ENCODE assay signal across 11 cellular contexts in the genomic region with DNA sequence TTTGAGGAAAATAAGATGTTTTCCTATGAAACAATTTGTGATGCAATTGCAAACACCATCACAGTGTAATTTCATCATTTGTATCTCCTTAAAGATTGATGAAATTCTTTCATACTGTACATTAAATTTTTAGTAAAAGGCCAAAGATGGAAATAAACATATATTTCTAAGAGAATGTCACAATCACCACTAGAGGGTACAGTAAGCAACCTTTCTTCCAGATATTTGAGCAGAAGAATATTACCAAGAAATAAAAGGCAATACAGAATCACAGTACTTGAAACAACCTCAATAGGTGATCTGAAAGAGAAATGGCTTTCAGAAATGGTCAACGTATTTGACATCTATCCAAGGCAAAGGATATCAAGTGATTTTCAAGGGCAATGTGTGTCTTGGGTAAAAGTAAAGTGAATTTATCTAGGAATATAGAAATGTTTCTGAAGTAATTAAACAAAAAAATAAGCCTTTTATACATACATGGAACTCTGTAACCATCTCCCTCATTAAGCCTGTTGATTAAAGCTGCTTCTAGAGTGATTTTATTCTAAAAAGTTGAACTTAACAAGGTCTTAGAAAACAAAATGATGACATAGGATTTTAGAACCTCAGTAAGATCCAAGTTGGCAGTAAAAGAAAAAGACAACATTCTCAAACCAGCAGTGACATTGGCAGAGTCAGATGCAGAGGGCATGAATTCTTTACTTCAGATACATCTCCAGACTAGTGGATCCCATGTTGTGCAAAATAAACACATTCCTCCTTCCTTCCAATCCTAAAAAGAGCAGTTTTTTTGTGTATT.
DNase-seq lines count a peak whose midpoint lies in the region; ATAC-seq, FAIRE-seq and TF ChIP-seq lines count a peak whose summit lies in the region.
"Had no signal": no experiment of that assay in that cellular context is flagged by ENCODE, and none has a peak within 500 bp of the region (broad histone marks: within the 10 kb centered on the region; RNA-seq: fewer than 3 reads in every experiment).

No MANE protein-coding gene starts in this region.

- no peaks in the 10 kb centered on the region for H3K4me1 ChIP-seq in SJCRH30

- H3K27ac ChIP-seq in SJCRH30: no peak overlapping the region

- H3K27me3 Mint-ChIP-seq in progenitor cell of endocrine pancreas: no peaks in the 10 kb centered on the region
- H3K27me3 Mint-ChIP-seq: dendritic cell treated with granulocyte-macrophage colony-stimulating factor and Interleukin-4, amounts not matched to agents 40 ng/mL and 50 ng/mL, for 4 days had no signal

- no peaks in the 10 kb centered on the region for H3K36me3 Mint-ChIP-seq in progenitor cell of endocrine pancreas (ENCODE audit: insufficient read depth)
- H3K36me3 Mint-ChIP-seq in activated naive CD4-positive, alpha-beta T cell treated with anti-CD3 and anti-CD28 coated beads, Interleukin-2, amount 50 U/mL, for 72 hours: no peaks in the 10 kb centered on the region

- peak; percentile 26 for DNase-seq in COLO829 (ENCODE audit: low spot score)
- peak; percentile 61 to 81 for DNase-seq in Kasumi-1 (lab: John Stamatoyannopoulos, UW)
- DNase-seq in bronchial epithelial cell (ENCODE audit: low read depth): peak; percentile 19
- DNase-seq in myocyte (ENCODE audit: low read depth): peak; percentile 14
- no peak for DNase-seq in SJCRH30
- no peak for DNase-seq in progenitor cell of endocrine pancreas (ENCODE audit: low spot score, unreplicated experiment)
- DNase-seq in activated naive CD4-positive, alpha-beta T cell treated with anti-CD3 and anti-CD28 coated beads, Interleukin-2, amount 50 U/mL, for 72 hours (ENCODE audit: low spot score in 2 of 2): no peak
- DNase-seq: mucosa of descending colon; stimulated activated CD4-positive, alpha-beta T cell treated with anti-CD3 and anti-CD28 coated beads, Interleukin-12 subunit alpha, Interleukin-12 subunit beta, amount 100 ng/mL, for 4 hours had no signal

- no peaks in the 10 kb centered on the region for H3K4me1 Mint-ChIP-seq in progenitor cell of endocrine pancreas (ENCODE audit: low read depth)

- H3K36me3 ChIP-seq in bronchial epithelial cell (ENCODE audit: control insufficient read depth, insufficient read depth, low read length): no peaks in the 10 kb centered on the region
- no peaks in the 10 kb centered on the region; the same call in 1 of the 2 replicates for H3K36me3 ChIP-seq in SJCRH30

- H3K4me3 Mint-ChIP-seq in progenitor cell of endocrine pancreas (ENCODE audit: low read depth): no peak overlapping the region
- H3K4me3 Mint-ChIP-seq: dendritic cell treated with granulocyte-macrophage colony-stimulating factor and Interleukin-4, amounts not matched to agents 40 ng/mL and 50 ng/mL, for 4 days had no signal

- H3K4me3 ChIP-seq in bronchial epithelial cell (ENCODE audit: low read depth, low read length) (no peak overlapping the region), SJCRH30 (no peak overlapping the region)
- H3K4me3 ChIP-seq: mucosa of descending colon had no signal

- no peaks in the 10 kb centered on the region for H3K9me3 ChIP-seq in SJCRH30 (replicated peaks)
- H3K9me3 ChIP-seq: mucosa of descending colon had no signal

- H3K27ac Mint-ChIP-seq in progenitor cell of endocrine pancreas: no peak overlapping the region
- H3K27ac Mint-ChIP-seq in activated naive CD4-positive, alpha-beta T cell treated with anti-CD3 and anti-CD28 coated beads, Interleukin-2, amount 50 U/mL, for 72 hours: no peak overlapping the region
- H3K27ac Mint-ChIP-seq: dendritic cell treated with granulocyte-macrophage colony-stimulating factor and Interleukin-4, amounts not matched to agents 40 ng/mL and 50 ng/mL, for 4 days had no signal

- no peaks in the 10 kb centered on the region for H3K9me3 Mint-ChIP-seq in progenitor cell of endocrine pancreas (ENCODE audit: low read depth)
- H3K9me3 Mint-ChIP-seq in activated naive CD4-positive, alpha-beta T cell treated with anti-CD3 and anti-CD28 coated beads, Interleukin-2, amount 50 U/mL, for 72 hours: no peaks in the 10 kb centered on the region
- H3K9me3 Mint-ChIP-seq: dendritic cell treated with granulocyte-macrophage colony-stimulating factor and Interleukin-4, amounts not matched to agents 40 ng/mL and 50 ng/mL, for 4 days had no signal

- H3K27me3 ChIP-seq in bronchial epithelial cell (ENCODE audit: control insufficient read depth, insufficient read depth, low read length): no peaks in the 10 kb centered on the region
- H3K27me3 ChIP-seq in SJCRH30: no peaks in the 10 kb centered on the region

- peak; percentile 5 for TF ChIP-seq CTCF in bronchial epithelial cell (IDR thresholded peaks at IDR 0.05; ENCODE audit: insufficient read depth, low read length, severe bottlenecking)
- no peak for TF ChIP-seq CTCF in progenitor cell of endocrine pancreas (IDR thresholded peaks at IDR 0.05; ENCODE audit: unreplicated experiment)

- FAIRE-seq in bronchial epithelial cell (lab: Jason Lieb, UNC): no peak

- ATAC-seq in activated naive CD4-positive, alpha-beta T cell treated with anti-CD3 and anti-CD28 coated beads, Interleukin-2, amount 50 U/mL, for 72 hours: no peak
- ATAC-seq in HG03095 (IDR thresholded peaks at IDR 0.05; ENCODE audit: unreplicated experiment): no peak
- ATAC-seq: mucosa of descending colon had no signal

Comparison
In these comparisons a context has a peak if more than half of its experiments do, and no peak if none do; other contexts are left out.
1. DNase-seq: peak in COLO829 (single experiment), Kasumi-1 (2 of 2), bronchial epithelial cell (single experiment) and myocyte (single experiment); none in SJCRH30 (0 of 2), progenitor cell of endocrine pancreas (single experiment) and activated naive CD4-positive, alpha-beta T cell treated with anti-CD3 and anti-CD28 coated beads, Interleukin-2, amount 50 U/mL, for 72 hours (0 of 2).